1 cellular context compared by ENCODE assay signal in the genomic region with DNA sequence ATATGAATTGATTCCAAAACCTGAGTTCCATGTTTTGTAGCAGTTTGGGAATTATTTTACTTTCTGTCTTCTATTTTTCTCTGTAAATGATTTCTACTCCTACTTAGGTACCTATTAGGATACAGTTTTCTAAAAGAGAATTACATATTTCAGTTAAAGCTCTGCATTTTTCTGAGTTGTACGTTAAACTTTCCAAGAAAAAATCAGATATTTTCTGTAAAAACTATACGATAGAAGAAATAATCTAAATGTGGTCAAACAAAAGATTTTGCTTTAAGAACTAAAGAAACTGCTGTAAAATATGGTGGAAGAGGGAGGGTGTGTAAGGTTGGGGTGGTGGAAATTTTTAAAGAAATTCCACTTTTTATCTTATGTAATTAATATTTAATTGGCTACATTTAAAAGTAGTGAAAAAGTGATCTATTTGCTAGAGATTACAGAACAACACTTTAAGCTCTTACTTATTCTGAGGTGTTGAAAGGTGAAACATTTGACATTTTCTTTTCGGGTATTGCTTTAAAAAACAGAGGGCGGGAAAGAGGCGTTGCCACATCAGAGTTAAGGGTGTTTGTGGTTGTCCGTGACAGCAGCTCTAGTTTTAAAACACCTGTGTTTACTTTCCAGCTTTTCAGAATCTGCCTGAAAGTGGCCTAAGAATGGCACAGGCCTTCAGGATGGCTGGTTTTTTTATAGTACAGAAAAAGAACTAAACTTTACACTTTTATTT.
TF ChIP-seq lines count a peak whose summit lies in the region.

No MANE protein-coding gene starts in this region.

TF ChIP-seq in HepG2, 621 proteins besides CTCF, POLR2A, EP300 and RAD21 (continued from another document and continues in another):
- TF ChIP-seq, protein P1, sequence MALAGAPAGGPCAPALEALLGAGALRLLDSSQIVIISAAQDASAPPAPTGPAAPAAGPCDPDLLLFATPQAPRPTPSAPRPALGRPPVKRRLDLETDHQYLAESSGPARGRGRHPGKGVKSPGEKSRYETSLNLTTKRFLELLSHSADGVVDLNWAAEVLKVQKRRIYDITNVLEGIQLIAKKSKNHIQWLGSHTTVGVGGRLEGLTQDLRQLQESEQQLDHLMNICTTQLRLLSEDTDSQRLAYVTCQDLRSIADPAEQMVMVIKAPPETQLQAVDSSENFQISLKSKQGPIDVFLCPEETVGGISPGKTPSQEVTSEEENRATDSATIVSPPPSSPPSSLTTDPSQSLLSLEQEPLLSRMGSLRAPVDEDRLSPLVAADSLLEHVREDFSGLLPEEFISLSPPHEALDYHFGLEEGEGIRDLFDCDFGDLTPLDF (CRISPR knock-in tag; IDR thresholded peaks at IDR 0.05), result peak; percentile 91
- TF ChIP-seq SCMH1 (CRISPR knock-in tag; IDR thresholded peaks at IDR 0.05; ENCODE audit: borderline replicate concordance) (no peak), ATAD3A (CRISPR knock-in tag; IDR thresholded peaks at IDR 0.05) (no peak), TEAD2 (CRISPR knock-in tag; IDR thresholded peaks at IDR 0.05) (no peak), ZBTB4 (CRISPR knock-in tag; IDR thresholded peaks at IDR 0.05; ENCODE audit: borderline replicate concordance) (no peak), ZNF343 (CRISPR knock-in tag; IDR thresholded peaks at IDR 0.05) (no peak), ASH2L (IDR thresholded peaks at IDR 0.05; ENCODE audit: insufficient read length, low read depth, low read length) (no peak), ZNF232 (CRISPR knock-in tag; IDR thresholded peaks at IDR 0.05; ENCODE audit: borderline replicate concordance) (0 out of 2 replicates have a peak, but pooled peaks have one; percentile 29), CREM (IDR thresholded peaks at IDR 0.05) (peak; percentile 41; the same call in 1 of the 2 replicates), CREM (CRISPR knock-in tag; IDR thresholded peaks at IDR 0.05) (no peak), GATAD2A (CRISPR knock-in tag; IDR thresholded peaks at IDR 0.05) (peak; percentile 86), PPARG (CRISPR knock-in tag; conservative IDR thresholded peaks at IDR 0.05) (peak; percentile 66), ATF2 (CRISPR knock-in tag; IDR thresholded peaks at IDR 0.05) (peak; percentile 74; the same call in 1 of the 2 replicates), IKZF1 (IDR thresholded peaks at IDR 0.05) (no peak), ATF7-NPFF (CRISPR knock-in tag; IDR thresholded peaks at IDR 0.05; ENCODE audit: low read depth) (no peak), SETDB1 (CRISPR knock-in tag; IDR thresholded peaks at IDR 0.05; ENCODE audit: borderline replicate concordance) (no peak), ZNF33A (CRISPR knock-in tag; IDR thresholded peaks at IDR 0.05; ENCODE audit: borderline replicate concordance) (no peak), MYNN (CRISPR knock-in tag; IDR thresholded peaks at IDR 0.05; ENCODE audit: low read depth) (no peak), NBN (conservative IDR thresholded peaks at IDR 0.05) (no peak), BRD4 (CRISPR knock-in tag; IDR thresholded peaks at IDR 0.05) (no peak), NAIF1 (CRISPR knock-in tag; IDR thresholded peaks at IDR 0.05; ENCODE audit: borderline replicate concordance) (0 out of 2 replicates have a peak, but pooled peaks have one; percentile 49), KMT2B (CRISPR knock-in tag; IDR thresholded peaks at IDR 0.05) (peak; percentile 51; the same call in 1 of the 2 replicates), ZBTB10 (CRISPR knock-in tag; IDR thresholded peaks at IDR 0.05; ENCODE audit: borderline replicate concordance) (0 out of 2 replicates have a peak, but pooled peaks have one; percentile 26), FLYWCH1 (CRISPR knock-in tag; IDR thresholded peaks at IDR 0.05) (no peak), MEIS1 (CRISPR knock-in tag; IDR thresholded peaks at IDR 0.05; ENCODE audit: borderline replicate concordance) (0 out of 2 replicates have a peak, but pooled peaks have one; percentile 38), ZNF782 (CRISPR knock-in tag; IDR thresholded peaks at IDR 0.05; ENCODE audit: borderline replicate concordance) (no peak), IRF1 (CRISPR knock-in tag; IDR thresholded peaks at IDR 0.05; ENCODE audit: low read depth) (no peak), HOXA9 (CRISPR knock-in tag; IDR thresholded peaks at IDR 0.05; ENCODE audit: borderline replicate concordance) (no peak), ISL2 (CRISPR knock-in tag; IDR thresholded peaks at IDR 0.05) (peak; percentile 72), ESRRA (CRISPR knock-in tag; IDR thresholded peaks at IDR 0.05; ENCODE audit: low read depth) (no peak), MXI1 (IDR thresholded peaks at IDR 0.05; ENCODE audit: borderline replicate concordance, low read depth, low read length) (no peak), KLF13 (CRISPR knock-in tag; IDR thresholded peaks at IDR 0.05) (no peak), ZBTB1 (CRISPR knock-in tag; IDR thresholded peaks at IDR 0.05; ENCODE audit: borderline replicate concordance) (no peak), MED13 (CRISPR knock-in tag; IDR thresholded peaks at IDR 0.05) (no peak), BCL6 (CRISPR knock-in tag; IDR thresholded peaks at IDR 0.05) (peak; percentile 70), CREBL2 (CRISPR knock-in tag; IDR thresholded peaks at IDR 0.05; ENCODE audit: borderline replicate concordance) (no peak)
- TF ChIP-seq, protein P2, sequence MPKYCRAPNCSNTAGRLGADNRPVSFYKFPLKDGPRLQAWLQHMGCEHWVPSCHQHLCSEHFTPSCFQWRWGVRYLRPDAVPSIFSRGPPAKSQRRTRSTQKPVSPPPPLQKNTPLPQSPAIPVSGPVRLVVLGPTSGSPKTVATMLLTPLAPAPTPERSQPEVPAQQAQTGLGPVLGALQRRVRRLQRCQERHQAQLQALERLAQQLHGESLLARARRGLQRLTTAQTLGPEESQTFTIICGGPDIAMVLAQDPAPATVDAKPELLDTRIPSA (CRISPR knock-in tag; IDR thresholded peaks at IDR 0.05; ENCODE audit: borderline replicate concordance), result no peak
- TF ChIP-seq, protein P3, sequence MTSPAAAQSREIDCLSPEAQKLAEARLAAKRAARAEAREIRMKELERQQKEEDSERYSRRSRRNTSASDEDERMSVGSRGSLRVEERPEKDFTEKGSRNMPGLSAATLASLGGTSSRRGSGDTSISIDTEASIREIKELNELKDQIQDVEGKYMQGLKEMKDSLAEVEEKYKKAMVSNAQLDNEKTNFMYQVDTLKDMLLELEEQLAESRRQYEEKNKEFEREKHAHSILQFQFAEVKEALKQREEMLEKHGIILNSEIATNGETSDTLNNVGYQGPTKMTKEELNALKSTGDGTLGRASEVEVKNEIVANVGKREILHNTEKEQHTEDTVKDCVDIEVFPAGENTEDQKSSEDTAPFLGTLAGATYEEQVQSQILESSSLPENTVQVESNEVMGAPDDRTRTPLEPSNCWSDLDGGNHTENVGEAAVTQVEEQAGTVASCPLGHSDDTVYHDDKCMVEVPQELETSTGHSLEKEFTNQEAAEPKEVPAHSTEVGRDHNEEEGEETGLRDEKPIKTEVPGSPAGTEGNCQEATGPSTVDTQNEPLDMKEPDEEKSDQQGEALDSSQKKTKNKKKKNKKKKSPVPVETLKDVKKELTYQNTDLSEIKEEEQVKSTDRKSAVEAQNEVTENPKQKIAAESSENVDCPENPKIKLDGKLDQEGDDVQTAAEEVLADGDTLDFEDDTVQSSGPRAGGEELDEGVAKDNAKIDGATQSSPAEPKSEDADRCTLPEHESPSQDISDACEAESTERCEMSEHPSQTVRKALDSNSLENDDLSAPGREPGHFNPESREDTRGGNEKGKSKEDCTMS (CRISPR knock-in tag; conservative IDR thresholded peaks at IDR 0.05), result no peak
- TF ChIP-seq, protein P4, sequence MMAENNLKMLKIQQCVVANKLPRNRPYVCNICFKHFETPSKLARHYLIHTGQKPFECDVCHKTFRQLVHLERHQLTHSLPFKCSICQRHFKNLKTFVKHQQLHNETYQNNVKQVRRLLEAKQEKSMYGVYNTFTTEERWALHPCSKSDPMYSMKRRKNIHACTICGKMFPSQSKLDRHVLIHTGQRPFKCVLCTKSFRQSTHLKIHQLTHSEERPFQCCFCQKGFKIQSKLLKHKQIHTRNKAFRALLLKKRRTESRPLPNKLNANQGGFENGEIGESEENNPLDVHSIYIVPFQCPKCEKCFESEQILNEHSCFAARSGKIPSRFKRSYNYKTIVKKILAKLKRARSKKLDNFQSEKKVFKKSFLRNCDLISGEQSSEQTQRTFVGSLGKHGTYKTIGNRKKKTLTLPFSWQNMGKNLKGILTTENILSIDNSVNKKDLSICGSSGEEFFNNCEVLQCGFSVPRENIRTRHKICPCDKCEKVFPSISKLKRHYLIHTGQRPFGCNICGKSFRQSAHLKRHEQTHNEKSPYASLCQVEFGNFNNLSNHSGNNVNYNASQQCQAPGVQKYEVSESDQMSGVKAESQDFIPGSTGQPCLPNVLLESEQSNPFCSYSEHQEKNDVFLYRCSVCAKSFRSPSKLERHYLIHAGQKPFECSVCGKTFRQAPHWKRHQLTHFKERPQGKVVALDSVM (CRISPR knock-in tag; IDR thresholded peaks at IDR 0.05), result no peak
- TF ChIP-seq, protein P5, sequence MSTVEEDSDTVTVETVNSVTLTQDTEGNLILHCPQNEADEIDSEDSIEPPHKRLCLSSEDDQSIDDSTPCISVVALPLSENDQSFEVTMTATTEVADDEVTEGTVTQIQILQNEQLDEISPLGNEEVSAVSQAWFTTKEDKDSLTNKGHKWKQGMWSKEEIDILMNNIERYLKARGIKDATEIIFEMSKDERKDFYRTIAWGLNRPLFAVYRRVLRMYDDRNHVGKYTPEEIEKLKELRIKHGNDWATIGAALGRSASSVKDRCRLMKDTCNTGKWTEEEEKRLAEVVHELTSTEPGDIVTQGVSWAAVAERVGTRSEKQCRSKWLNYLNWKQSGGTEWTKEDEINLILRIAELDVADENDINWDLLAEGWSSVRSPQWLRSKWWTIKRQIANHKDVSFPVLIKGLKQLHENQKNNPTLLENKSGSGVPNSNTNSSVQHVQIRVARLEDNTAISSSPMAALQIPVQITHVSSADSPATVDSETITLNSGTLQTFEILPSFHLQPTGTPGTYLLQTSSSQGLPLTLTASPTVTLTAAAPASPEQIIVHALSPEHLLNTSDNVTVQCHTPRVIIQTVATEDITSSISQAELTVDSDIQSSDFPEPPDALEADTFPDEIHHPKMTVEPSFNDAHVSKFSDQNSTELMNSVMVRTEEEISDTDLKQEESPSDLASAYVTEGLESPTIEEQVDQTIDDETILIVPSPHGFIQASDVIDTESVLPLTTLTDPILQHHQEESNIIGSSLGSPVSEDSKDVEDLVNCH (CRISPR knock-in tag; IDR thresholded peaks at IDR 0.05), result no peak
